8 cellular contexts compared by ENCODE assay signal in genomic region chr6:15691250-15691869, GRCh38. TPM values are rescaled to one million over a fixed set of nuclear protein-coding genes. Genes with fewer than 3 reads are reported as not detected.
DNase-seq lines count a peak whose midpoint lies in the region; ATAC-seq and TF ChIP-seq lines count a peak whose summit lies in the region.

No MANE protein-coding gene starts in this region.

- intact Hi-C loops in heart right ventricle (cut with DNase I) (loop anchor here (1.0 to 10.0 kb wide), 12 partner anchors 133 to 515 kb away; partner anchors contain the start of gene MYLIP (in 7 of the 10)), vagina (cut with DNase I) (loop anchor here (5.0 to 10.0 kb wide), 2 partner anchors 433 to 516 kb away; partner anchors contain the start of gene MYLIP)

- H3F3A ChIP-seq in SU-DHL-6 (ENCODE audit: insufficient read depth): no peaks in the 10 kb centered on the region

- H3K9ac ChIP-seq in SU-DHL-6 (ENCODE audit: low read length): peak overlapping the region; percentile 31
- no peak overlapping the region for H3K9ac ChIP-seq in rectal smooth muscle tissue (ENCODE audit: low read length)

- no peaks in the 10 kb centered on the region for H3K36me3 Mint-ChIP-seq in activated naive CD8-positive, alpha-beta T cell treated with anti-CD3 and anti-CD28 coated beads, Interleukin-2, amount 50 U/mL, for 24 hours (ENCODE audit: low read depth)

- no peaks in the 10 kb centered on the region for H3K27me3 Mint-ChIP-seq in activated naive CD8-positive, alpha-beta T cell treated with anti-CD3 and anti-CD28 coated beads, Interleukin-2, amount 50 U/mL, for 24 hours

- H3K4me1 ChIP-seq in heart right ventricle (peaks cover 0 to 19% (median 9%) of the 10 kb centered on the region in 9 donors), rectal smooth muscle tissue (ENCODE audit: control insufficient read depth, insufficient read depth, low read length) (no peaks in the 10 kb centered on the region), vagina (peaks cover 11% of the 10 kb centered on the region)

- WGBS in heart right ventricle, 2 donors: 18 to 21% methylated on average over 23 of the region's 23 CpGs

- DNase-seq in GM12865 (ENCODE audit: low read depth) (peak; percentile 95), NCI-H1417 treated with DMSO at 0.1 percent for 48 hours (lab: John Stamatoyannopoulos, UW) (peak; percentile 40), heart right ventricle (peak; percentile 82 to 83), vagina (ENCODE audit: extremely low spot score in 2 of 2) (peak in 1 of 2 donors; percentile 90)
- peak; percentile 77 for DNase-seq in activated naive CD8-positive, alpha-beta T cell treated with anti-CD3 and anti-CD28 coated beads, Interleukin-2, amount 50 U/mL, for 24 hours

- TF ChIP-seq CTCF in GM12865 (IDR thresholded peaks at IDR 0.05; ENCODE audit: insufficient read depth, low read depth, low read length, missing control alignments) (peak; percentile 100), SU-DHL-6 (IDR thresholded peaks at IDR 0.05; ENCODE audit: insufficient read depth, low read length, poor library complexity, severe bottlenecking) (peak; percentile 100), heart right ventricle (IDR thresholded peaks at IDR 0.05) (peak; percentile 98 to 100 (median 100)), vagina (IDR thresholded peaks at IDR 0.05) (peak; percentile 99 to 100 (median 99))

- no peak overlapping the region for H3K27ac Mint-ChIP-seq in activated naive CD8-positive, alpha-beta T cell treated with anti-CD3 and anti-CD28 coated beads, Interleukin-2, amount 50 U/mL, for 24 hours

- H3K27ac ChIP-seq in SU-DHL-6 (ENCODE audit: low read depth, low read length): no peak overlapping the region
- H3K27ac ChIP-seq in heart right ventricle: peak overlapping the region in 3 of 10 donors; percentile 13 to 67 (median 46)
- H3K27ac ChIP-seq in rectal smooth muscle tissue (ENCODE audit: low read depth, low read length): no peak overlapping the region
- H3K27ac ChIP-seq in vagina: peak overlapping the region; percentile 35

- H3K9me3 Mint-ChIP-seq in activated naive CD8-positive, alpha-beta T cell treated with anti-CD3 and anti-CD28 coated beads, Interleukin-2, amount 50 U/mL, for 24 hours: no peaks in the 10 kb centered on the region

- no peak for TF ChIP-seq POLR2A in vagina (IDR thresholded peaks at IDR 0.05)

- no peaks in the 10 kb centered on the region for H3K9me2 ChIP-seq in SU-DHL-6 (replicated peaks; ENCODE audit: insufficient read depth, low read length)

- H3K79me2 ChIP-seq in SU-DHL-6 (ENCODE audit: insufficient read depth, low read length): no peaks in the 10 kb centered on the region

- ATAC-seq in HG02759 (IDR thresholded peaks at IDR 0.05; ENCODE audit: unreplicated experiment): peak; percentile 97
- ATAC-seq in activated naive CD8-positive, alpha-beta T cell treated with anti-CD3 and anti-CD28 coated beads, Interleukin-2, amount 50 U/mL, for 24 hours: peak; percentile 91
- peak; percentile 95 to 99 (median 98) for ATAC-seq in heart right ventricle

- peak overlapping the region; percentile 79 for H2AFZ ChIP-seq in SU-DHL-6 (ENCODE audit: low read depth, low read length, severe bottlenecking)

- peak overlapping the region; percentile 50 for H3K4me2 ChIP-seq in SU-DHL-6 (ENCODE audit: low read depth, low read length, poor library complexity, severe bottlenecking)

- H3K4me3 Mint-ChIP-seq in activated naive CD8-positive, alpha-beta T cell treated with anti-CD3 and anti-CD28 coated beads, Interleukin-2, amount 50 U/mL, for 24 hours: no peak overlapping the region

- H3K36me3 ChIP-seq in SU-DHL-6 (ENCODE audit: low read length) (no peaks in the 10 kb centered on the region), heart right ventricle (no peaks in the 10 kb centered on the region), rectal smooth muscle tissue (ENCODE audit: control insufficient read depth, insufficient read depth, low read length) (no peaks in the 10 kb centered on the region), vagina (no peaks in the 10 kb centered on the region)

- H3K4me3 ChIP-seq in GM12865 (ENCODE audit: low read depth, low read length) (peak overlapping the region; percentile 38), SU-DHL-6 (ENCODE audit: insufficient read depth, low read length, poor library complexity, severe bottlenecking) (peak overlapping the region; percentile 20), heart right ventricle (peak overlapping the region in 8 of 10 donors; percentile 0 to 43 (median 34)), rectal smooth muscle tissue (ENCODE audit: low read length) (peak overlapping the region; percentile 59), vagina (peak overlapping the region; percentile 34 to 37)

- H3K27me3 ChIP-seq in SU-DHL-6 (ENCODE audit: low read length) (no peaks in the 10 kb centered on the region), heart right ventricle (no peaks in the 10 kb centered on the region), rectal smooth muscle tissue (ENCODE audit: control insufficient read depth, insufficient read depth, low read length) (no peaks in the 10 kb centered on the region), vagina (no peaks in the 10 kb centered on the region)

- H4K20me1 ChIP-seq in SU-DHL-6 (ENCODE audit: low read depth, low read length): no peaks in the 10 kb centered on the region

- peaks cover 13% of the 10 kb centered on the region for H3K4me1 Mint-ChIP-seq in activated naive CD8-positive, alpha-beta T cell treated with anti-CD3 and anti-CD28 coated beads, Interleukin-2, amount 50 U/mL, for 24 hours

- H3K9me3 ChIP-seq in SU-DHL-6 (ENCODE audit: insufficient read depth, low read length) (no peaks in the 10 kb centered on the region), heart right ventricle (no peaks in the 10 kb centered on the region), vagina (no peaks in the 10 kb centered on the region)

RNA-seq across cellular contexts. Expression of gene DTNBP1, which starts 28.5 kb away (rescaled TPM):
- total RNA-seq in heart right ventricle (10 to 100 TPM; 14.6 to 27.5 (median 19.1) TPM), vagina (18.2 TPM)
- polyA plus RNA-seq in heart right ventricle: 10 to 100 TPM in 1 of 2 donors, 1 to 10 TPM in 1; 5.0 to 16.8 TPM
